7 cellular contexts compared by ENCODE assay signal in genomic region chr12:91877022-91877421, GRCh38.
DNase-seq lines count a peak whose midpoint lies in the region; ATAC-seq and TF ChIP-seq lines count a peak whose summit lies in the region.

No MANE protein-coding gene starts in this region.

- H3K27me3 ChIP-seq in ascending aorta (no peaks in the 10 kb centered on the region), testis (no peaks in the 10 kb centered on the region)

- intact Hi-C loops in ascending aorta (cut with DNase I): no loop called here
- intact Hi-C loops in testis (cut with DNase I; ENCODE audit: low total_unique reads): no loop called here

- peak overlapping the region; percentile 86 to 92 for H3K27ac Mint-ChIP-seq in natural killer cell treated with Interleukin-12 subunit alpha and Interleukin-12 subunit beta and Interleukin-15 and Interleukin-18, amount 100 ng/mL, for 72 hours

- TF ChIP-seq CTCF in ascending aorta (IDR thresholded peaks at IDR 0.05): no peak
- TF ChIP-seq CTCF in testis (IDR thresholded peaks at IDR 0.05): no peak

- H3K27me3 Mint-ChIP-seq in natural killer cell treated with Interleukin-12 subunit alpha and Interleukin-12 subunit beta and Interleukin-15 and Interleukin-18, amount 100 ng/mL, for 72 hours: no peaks in the 10 kb centered on the region

- peaks cover 6% of the 10 kb centered on the region for H3K9me3 Mint-ChIP-seq in natural killer cell treated with Interleukin-12 subunit alpha and Interleukin-12 subunit beta and Interleukin-15 and Interleukin-18, amount 100 ng/mL, for 72 hours

- ATAC-seq in HG03342 (IDR thresholded peaks at IDR 0.05; ENCODE audit: unreplicated experiment): peak; percentile 76
- peak; percentile 99 to 100 for ATAC-seq in natural killer cell treated with Interleukin-12 subunit alpha and Interleukin-12 subunit beta and Interleukin-15 and Interleukin-18, amount 100 ng/mL, for 72 hours

- H3K4me3 Mint-ChIP-seq in natural killer cell treated with Interleukin-12 subunit alpha and Interleukin-12 subunit beta and Interleukin-15 and Interleukin-18, amount 100 ng/mL, for 72 hours: peak overlapping the region; percentile 66

- DNase-seq in GM19238 (ENCODE audit: insufficient read length, low spot score) (peak; percentile 10), T-helper 1 cell (peak; percentile 69 to 95 (median 81)), ascending aorta (ENCODE audit: low spot score in 2 of 2) (peak; percentile 50 to 79), testis (peak; percentile 37), RKO (ENCODE audit: low spot score) (no peak)
- peak; percentile 92 for DNase-seq in natural killer cell treated with Interleukin-12 subunit alpha and Interleukin-12 subunit beta and Interleukin-15 and Interleukin-18, amount 100 ng/mL, for 72 hours (ENCODE audit: low spot score)

- H3K4me1 ChIP-seq in ascending aorta (no peaks in the 10 kb centered on the region), testis (no peaks in the 10 kb centered on the region)

- H3K4me3 ChIP-seq in ascending aorta (no peak overlapping the region), testis (no peak overlapping the region)

- H3K9me3 ChIP-seq in ascending aorta (no peaks in the 10 kb centered on the region), testis (no peaks in the 10 kb centered on the region)

- H3K36me3 Mint-ChIP-seq in natural killer cell treated with Interleukin-12 subunit alpha and Interleukin-12 subunit beta and Interleukin-15 and Interleukin-18, amount 100 ng/mL, for 72 hours: no peaks in the 10 kb centered on the region

- WGBS in testis, 2 donors: 68 to 69% methylated on average over 3 of the region's 3 CpGs

- H3K27ac ChIP-seq in ascending aorta: no peak overlapping the region
- no peak overlapping the region for H3K27ac ChIP-seq in testis

- TF ChIP-seq POLR2A in testis (IDR thresholded peaks at IDR 0.05): no peak

- H3K4me1 Mint-ChIP-seq in natural killer cell treated with Interleukin-12 subunit alpha and Interleukin-12 subunit beta and Interleukin-15 and Interleukin-18, amount 100 ng/mL, for 72 hours (ENCODE audit: low read depth in 2 of 2): peaks cover 59 to 60% of the 10 kb centered on the region in 2 donors

- H3K36me3 ChIP-seq in ascending aorta: no peaks in the 10 kb centered on the region
- no peaks in the 10 kb centered on the region for H3K36me3 ChIP-seq in testis (ENCODE audit: low read depth, missing control alignments)
